Comparison of ENCODE assay signal across 10 cellular contexts in the genomic region with DNA sequence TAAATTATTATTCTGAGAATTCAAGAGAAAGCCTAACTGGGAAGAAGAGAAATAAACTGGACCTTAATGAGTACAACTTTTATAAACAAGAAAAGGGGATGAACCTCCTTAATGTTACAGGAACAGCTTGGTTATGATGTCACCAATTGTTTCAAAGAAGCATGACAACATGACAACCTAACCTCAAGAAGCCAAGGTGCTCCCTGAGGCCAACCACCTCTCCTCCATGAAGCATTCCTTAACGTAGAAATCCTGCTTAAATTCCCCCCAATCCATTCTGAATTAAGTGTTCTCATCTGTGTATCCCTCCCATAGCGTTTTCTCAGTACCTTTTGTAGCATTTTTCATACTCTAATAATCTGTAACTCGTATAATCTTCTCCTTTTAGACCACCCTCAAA. TPM values are rescaled to one million over a fixed set of nuclear protein-coding genes. Genes with fewer than 3 reads are reported as not detected.
DNase-seq lines count a peak whose midpoint lies in the region; ATAC-seq and TF ChIP-seq lines count a peak whose summit lies in the region.
"Had no signal": no experiment of that assay in that cellular context is flagged by ENCODE, and none has a peak within 500 bp of the region (broad histone marks: within the 10 kb centered on the region; RNA-seq: fewer than 3 reads in every experiment).

No MANE protein-coding gene starts in this region.

- peaks cover 35 to 57% (median 50%) of the 10 kb centered on the region in 4 donors for H3K4me1 Mint-ChIP-seq in CD4-positive, alpha-beta memory T cell
- peaks cover 38% of the 10 kb centered on the region for H3K4me1 Mint-ChIP-seq in activated CD8-positive, alpha-beta T cell treated with anti-CD3 and anti-CD28 coated beads for 36 hours (ENCODE audit: low read depth)
- peaks cover 19% of the 10 kb centered on the region for H3K4me1 Mint-ChIP-seq in memory B cell

- H3K27ac ChIP-seq in CD4-positive, alpha-beta memory T cell (ENCODE audit: low read depth, low read length): peak overlapping the region; percentile 91
- no peak overlapping the region for H3K27ac ChIP-seq in HL-60 (replicated peaks)
- no peak overlapping the region for H3K27ac ChIP-seq in RWPE1

- ATAC-seq in activated CD8-positive, alpha-beta T cell treated with anti-CD3 and anti-CD28 coated beads for 36 hours: no peak
- ATAC-seq in memory B cell (ENCODE audit: low read depth): no peak
- ATAC-seq in GM18861 (IDR thresholded peaks at IDR 0.05; ENCODE audit: unreplicated experiment): no peak

- H3K36me3 Mint-ChIP-seq in CD4-positive, alpha-beta memory T cell: peaks cover 23 to 33% of the 10 kb centered on the region in 2 donors
- peaks cover 48% of the 10 kb centered on the region for H3K36me3 Mint-ChIP-seq in activated CD8-positive, alpha-beta T cell treated with anti-CD3 and anti-CD28 coated beads for 36 hours (ENCODE audit: low read depth)
- H3K36me3 Mint-ChIP-seq in memory B cell: peaks cover 9% of the 10 kb centered on the region

- no peaks in the 10 kb centered on the region for H3K9me3 ChIP-seq in CD4-positive, alpha-beta memory T cell (ENCODE audit: control insufficient read depth in 1 of 2, low read length in 2 of 2)

- TF ChIP-seq CTCF in HL-60 (IDR thresholded peaks at IDR 0.05; ENCODE audit: insufficient read depth, low read length) (no peak), RWPE1 (conservative IDR thresholded peaks at IDR 0.05; ENCODE audit: low read depth) (no peak)
- TF ChIP-seq CTCF in activated CD8-positive, alpha-beta T cell treated with anti-CD3 and anti-CD28 coated beads for 36 hours (IDR thresholded peaks at IDR 0.05): no peak

- peaks cover 0 to 4% (median 0%) of the 10 kb centered on the region in 8 donors for H3K9me3 Mint-ChIP-seq in CD4-positive, alpha-beta memory T cell
- no peaks in the 10 kb centered on the region for H3K9me3 Mint-ChIP-seq in activated CD8-positive, alpha-beta T cell treated with anti-CD3 and anti-CD28 coated beads for 36 hours
- H3K9me3 Mint-ChIP-seq in memory B cell: no peaks in the 10 kb centered on the region

- no peaks in the 10 kb centered on the region for H3K27me3 ChIP-seq in CD4-positive, alpha-beta memory T cell (ENCODE audit: insufficient read depth, low read length)
- no peaks in the 10 kb centered on the region for H3K27me3 ChIP-seq in HL-60 (ENCODE audit: insufficient read depth, poor library complexity, severe bottlenecking)

- H3K4me3 ChIP-seq in CD4-positive, alpha-beta memory T cell (ENCODE audit: low read length in 2 of 2): peak overlapping the region in 1 of 2 donors; percentile 54
- H3K4me3 ChIP-seq in HL-60 (replicated peaks; ENCODE audit: insufficient read depth, low read length): peak overlapping the region; percentile 91

- peak overlapping the region; percentile 15 to 99 (median 94) for H3K4me3 Mint-ChIP-seq in CD4-positive, alpha-beta memory T cell
- H3K4me3 Mint-ChIP-seq in activated CD8-positive, alpha-beta T cell treated with anti-CD3 and anti-CD28 coated beads for 36 hours: peak overlapping the region; percentile 96
- no peak overlapping the region for H3K4me3 Mint-ChIP-seq in memory B cell

- H3K4me1 ChIP-seq in CD4-positive, alpha-beta memory T cell (ENCODE audit: insufficient read depth, low read length): peaks cover 43% of the 10 kb centered on the region

- no peak for DNase-seq in CD4-positive, alpha-beta memory T cell
- DNase-seq in HL-60 (ENCODE audit: low read depth in 1 of 2, low spot score in 1 of 2) (no peak), memory B cell (ENCODE audit: low spot score in 2 of 2) (no peak), RWPE1 (ENCODE audit: low spot score) (no peak), SHP77 (lab: John Stamatoyannopoulos, UW) (no peak), NCI-H2081 (lab: John Stamatoyannopoulos, UW) (no peak)
- no peak for DNase-seq in activated CD8-positive, alpha-beta T cell treated with anti-CD3 and anti-CD28 coated beads for 36 hours
- DNase-seq: anterior cingulate cortex, MV-4-11 had no signal

- intact Hi-C loops in CD4-positive, alpha-beta memory T cell (cut with micrococcal nuclease): no loop called here
- intact Hi-C loops in activated CD8-positive, alpha-beta T cell treated with anti-CD3 and anti-CD28 coated beads for 36 hours (cut with micrococcal nuclease): loop anchor here (5.0 kb wide), 1 partner anchor 34 kb away; no protein-coding TSS in a partner anchor

- CTCF ChIA-PET in CD4-positive, alpha-beta memory T cell (lab: Charles Lee; ENCODE audit: partially characterized antibody): no interaction called here
- CTCF ChIA-PET in activated CD8-positive, alpha-beta T cell treated with anti-CD3 and anti-CD28 coated beads for 36 hours (lab: Charles Lee): interaction anchor here (0.9 to 2.6 kb wide), 4 partner anchors 11 to 130 kb away, joined by 4 to 14 read pairs (median 8); no protein-coding TSS in a partner anchor
- CTCF ChIA-PET in RWPE1 (lab: Yijun Ruan, JAX): no interaction called here

- H3K36me3 ChIP-seq in CD4-positive, alpha-beta memory T cell (ENCODE audit: insufficient read depth, low read length): peaks cover 16% of the 10 kb centered on the region

- POLR2A ChIA-PET in CD4-positive, alpha-beta memory T cell (lab: Charles Lee; ENCODE audit: partially characterized antibody): no interaction called here
- POLR2A ChIA-PET in activated CD8-positive, alpha-beta T cell treated with anti-CD3 and anti-CD28 coated beads for 36 hours (lab: Charles Lee): interaction anchor here (0.6 to 4.6 kb wide), 6 partner anchors 13 to 131 kb away, joined by 3 to 25 read pairs (median 7); no protein-coding TSS in a partner anchor
- POLR2A ChIA-PET in RWPE1 (lab: Yijun Ruan, JAX; ENCODE audit: low non-redundant PET): no interaction called here

- H3K27me3 Mint-ChIP-seq in CD4-positive, alpha-beta memory T cell: no peaks in the 10 kb centered on the region
- no peaks in the 10 kb centered on the region for H3K27me3 Mint-ChIP-seq in activated CD8-positive, alpha-beta T cell treated with anti-CD3 and anti-CD28 coated beads for 36 hours
- no peaks in the 10 kb centered on the region for H3K27me3 Mint-ChIP-seq in memory B cell

- peak overlapping the region; percentile 41 to 99 (median 98) for H3K27ac Mint-ChIP-seq in CD4-positive, alpha-beta memory T cell
- H3K27ac Mint-ChIP-seq in activated CD8-positive, alpha-beta T cell treated with anti-CD3 and anti-CD28 coated beads for 36 hours: peak overlapping the region; percentile 99
- H3K27ac Mint-ChIP-seq in memory B cell: peak overlapping the region; percentile 100

RNA-seq across cellular contexts. Expression of gene HBS1L, which starts 1.7 kb away (rescaled TPM):
- total RNA-seq in CD4-positive, alpha-beta memory T cell: 10 to 100 TPM; 63.8 to 69.9 TPM
- polyA plus RNA-seq in CD4-positive, alpha-beta memory T cell: 10 to 100 TPM; 49.0 to 59.5 TPM
- total RNA-seq in activated CD8-positive, alpha-beta T cell treated with anti-CD3 and anti-CD28 coated beads for 36 hours: 100 to 1,000 TPM; 146 to 147 TPM
